In genomic region chr4:26793750-26794149, GRCh38 we compare ENCODE assay signal across 25 cellular contexts.
"Had no signal": no experiment of that assay in that cellular context is flagged by ENCODE, and none has a peak within 500 bp of the region (broad histone marks: within the 10 kb centered on the region; RNA-seq: fewer than 3 reads in every experiment).

No MANE protein-coding gene starts in this region.

- H3K27ac ChIP-seq: adrenal gland, body of pancreas, neutrophil, skin epidermis, testis, transverse colon had no signal

- H3K4me3 ChIP-seq: adrenal gland, body of pancreas, skin epidermis, testis, transverse colon had no signal

- H3K27me3 Mint-ChIP-seq: activated naive CD8-positive, alpha-beta T cell treated with anti-CD3 and anti-CD28 coated beads for 36 hours had no signal

- H3K36me3 ChIP-seq: adrenal gland, neutrophil, transverse colon had no signal

- H3K27me3 ChIP-seq: adrenal gland, body of pancreas, neutrophil, testis, transverse colon had no signal

- ATAC-seq: body of pancreas; sciatic nerve; stimulated activated naive CD8-positive, alpha-beta T cell treated with anti-CD3 and anti-CD28 coated beads, Interleukin-15, Interleukin-2, amounts not matched to agents 100 U/mL and 50 U/mL, for 24 hours had no signal

- H3K4me3 Mint-ChIP-seq: activated naive CD8-positive, alpha-beta T cell treated with anti-CD3 and anti-CD28 coated beads for 36 hours; mesothelial cell of epicardium; naive B cell; nephron progenitor cell had no signal

- H3K27ac Mint-ChIP-seq: activated naive CD8-positive, alpha-beta T cell treated with anti-CD3 and anti-CD28 coated beads for 36 hours; mesothelial cell of epicardium; naive B cell; nephron progenitor cell had no signal

- DNase-seq: activated CD4-positive, alpha-beta T cell treated with anti-CD3 and anti-CD28 coated beads for 4 hours; activated CD4-positive, alpha-beta T cell treated with anti-CD3 and anti-CD28 coated beads, Interleukin-2, amount 50 U/mL, for 4 hours; activated effector memory CD4-positive, alpha-beta T cell treated with Interleukin-2 at 50 U/mL for 16 hours; activated naive CD4-positive, alpha-beta T cell treated with Interleukin-2 at 50 U/mL for 16 hours; activated naive CD8-positive, alpha-beta T cell treated with anti-CD3 and anti-CD28 coated beads for 36 hours; activated T-cell treated with anti-CD3 and anti-CD28 coated beads for 4 hours; adrenal gland; aorta; body of pancreas; dermis blood vessel endothelial cell; effector CD4-positive, alpha-beta T cell; islet precursor cell; mammary epithelial cell; naive B cell; nephron progenitor cell; stimulated activated CD4-positive, alpha-beta T cell treated with anti-CD3 and anti-CD28 coated beads, Interleukin-12 subunit alpha, Interleukin-12 subunit beta, amount 100 ng/mL, for 4 hours; stimulated activated CD4-positive, alpha-beta T cell treated with anti-CD3 and anti-CD28 coated beads, Interleukin-4, amount 100 ng/mL, for 1 hour; stimulated activated naive CD8-positive, alpha-beta T cell treated with anti-CD3 and anti-CD28 coated beads, Interleukin-15, Interleukin-2, amounts not matched to agents 100 U/mL and 50 U/mL, for 24 hours; testis; transverse colon had no signal

- H3K4me1 ChIP-seq: adrenal gland, body of pancreas, testis, transverse colon had no signal

- FAIRE-seq: urothelium cell line had no signal

- H3K9me3 ChIP-seq: adrenal gland, body of pancreas, neutrophil, testis, transverse colon had no signal
